27 cellular contexts compared by ENCODE assay signal in the genomic region with DNA sequence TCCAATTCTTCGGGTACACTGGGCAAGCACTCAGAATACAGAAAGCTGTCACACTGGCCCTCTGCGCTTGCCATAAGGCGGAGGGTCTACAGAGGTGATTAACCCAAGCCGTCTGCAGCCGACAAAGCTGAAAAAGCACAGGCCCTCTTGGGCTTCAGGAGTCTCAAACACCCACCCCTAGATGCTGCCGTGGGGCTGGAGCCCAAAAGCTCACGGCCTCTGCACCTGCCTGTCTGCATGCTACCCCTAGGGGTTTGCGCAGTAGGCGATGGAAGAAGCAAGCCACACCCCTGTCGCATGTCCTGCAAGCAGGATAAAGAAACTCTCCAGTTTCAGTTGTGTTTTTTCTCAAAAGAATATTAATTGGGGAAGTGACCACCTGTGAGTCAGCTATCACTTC.
"Had no signal": no experiment of that assay in that cellular context is flagged by ENCODE, and none has a peak within 500 bp of the region (broad histone marks: within the 10 kb centered on the region; RNA-seq: fewer than 3 reads in every experiment).

No MANE protein-coding gene starts in this region.

- H3K4me3 Mint-ChIP-seq: activated B cell treated with CpG ODN at 0.5 μM for 24 hours; activated CD8-positive, alpha-beta T cell treated with anti-CD3 and anti-CD28 coated beads for 36 hours; activated naive CD4-positive, alpha-beta T cell treated with anti-CD3 and anti-CD28 coated beads, Interleukin-2, amount 50 U/mL, for 24 hours; activated naive CD8-positive, alpha-beta T cell treated with anti-CD3 and anti-CD28 coated beads, Interleukin-2, amount 10 ng/mL, durations not matched to agents 7 days and 5 days had no signal

- H3K4me3 ChIP-seq: body of pancreas, breast epithelium, MG63, PC-9, SK-N-MC had no signal

- H3K27me3 Mint-ChIP-seq: activated B cell treated with CpG ODN at 0.5 μM for 24 hours; activated CD8-positive, alpha-beta T cell treated with anti-CD3 and anti-CD28 coated beads for 36 hours; activated naive CD4-positive, alpha-beta T cell treated with anti-CD3 and anti-CD28 coated beads, Interleukin-2, amount 50 U/mL, for 24 hours; activated naive CD8-positive, alpha-beta T cell treated with anti-CD3 and anti-CD28 coated beads, Interleukin-2, amount 10 ng/mL, durations not matched to agents 7 days and 5 days had no signal

- DNase-seq: activated B cell treated with CpG ODN at 0.5 μM for 24 hours; activated CD4-positive, alpha-beta T cell treated with anti-CD3 and anti-CD28 coated beads for 4 hours; activated CD4-positive, CD25-positive, alpha-beta regulatory T cell treated with anti-CD3 and anti-CD28 coated beads, Interleukin-2, amount 50 U/mL, for 72 hours; activated CD8-positive, alpha-beta T cell treated with anti-CD3 and anti-CD28 coated beads for 36 hours; activated gamma-delta T cell; activated naive CD4-positive, alpha-beta T cell treated with Interleukin-2 at 50 U/mL for 16 hours; activated naive CD8-positive, alpha-beta T cell treated with anti-CD3 and anti-CD28 coated beads, Interleukin-2, amount 10 ng/mL, durations not matched to agents 7 days and 5 days; activated T-cell treated with anti-CD3 and anti-CD28 coated beads, Interleukin-2, amount 50 U/mL, for 1 hour; amygdala; body of pancreas; Kasumi-1; KG1; MG63; NCI-H1048; NCI-H1105 treated with DMSO at 0.1 percent for 48 hours; NCI-H1436; NCI-H1694; NCI-H1930; NCI-H345; NCI-H524 treated with DMSO at 0.1 percent for 48 hours; NK-92 treated with Interleukin-12 subunit alpha and Interleukin-12 subunit beta, amount 100 ng/mL, for 24 hours; PC-9; Right ventricle myocardium superior had no signal

- ATAC-seq: activated CD8-positive, alpha-beta T cell treated with anti-CD3 and anti-CD28 coated beads for 36 hours; body of pancreas had no signal

- H3K27me3 ChIP-seq: body of pancreas, breast epithelium, MG63 had no signal

- H3K27ac ChIP-seq: body of pancreas, breast epithelium, PC-9, SK-N-MC had no signal

- H3K36me3 ChIP-seq: breast epithelium, MG63 had no signal

- H3K9me3 Mint-ChIP-seq: activated CD8-positive, alpha-beta T cell treated with anti-CD3 and anti-CD28 coated beads for 36 hours; activated naive CD4-positive, alpha-beta T cell treated with anti-CD3 and anti-CD28 coated beads, Interleukin-2, amount 50 U/mL, for 24 hours; activated naive CD8-positive, alpha-beta T cell treated with anti-CD3 and anti-CD28 coated beads, Interleukin-2, amount 10 ng/mL, durations not matched to agents 7 days and 5 days; activated T-helper 2 cell treated with anti-CD3 and anti-CD28 coated beads, Interferon-gamma antibody, Interleukin-2, Interleukin-4, amounts not matched to agents 10 μg/mL and 5 μg/mL and 100 μg/mL, durations not matched to agents 14 hours and 24 hours and 36 hours had no signal

- H3K4me1 Mint-ChIP-seq: activated B cell treated with CpG ODN at 0.5 μM for 24 hours; activated naive CD4-positive, alpha-beta T cell treated with anti-CD3 and anti-CD28 coated beads, Interleukin-2, amount 50 U/mL, for 24 hours; activated naive CD8-positive, alpha-beta T cell treated with anti-CD3 and anti-CD28 coated beads, Interleukin-2, amount 10 ng/mL, durations not matched to agents 7 days and 5 days had no signal

- H3K4me1 ChIP-seq: body of pancreas, breast epithelium had no signal

- H3K27ac Mint-ChIP-seq: activated B cell treated with CpG ODN at 0.5 μM for 24 hours; activated CD8-positive, alpha-beta T cell treated with anti-CD3 and anti-CD28 coated beads for 36 hours; activated naive CD4-positive, alpha-beta T cell treated with anti-CD3 and anti-CD28 coated beads, Interleukin-2, amount 50 U/mL, for 24 hours; activated naive CD8-positive, alpha-beta T cell treated with anti-CD3 and anti-CD28 coated beads, Interleukin-2, amount 10 ng/mL, durations not matched to agents 7 days and 5 days; activated T-helper 2 cell treated with anti-CD3 and anti-CD28 coated beads, Interferon-gamma antibody, Interleukin-2, Interleukin-4, amounts not matched to agents 10 μg/mL and 5 μg/mL and 100 μg/mL, durations not matched to agents 14 hours and 24 hours and 36 hours had no signal

- H3K36me3 Mint-ChIP-seq: activated naive CD4-positive, alpha-beta T cell treated with anti-CD3 and anti-CD28 coated beads, Interleukin-2, amount 50 U/mL, for 24 hours; activated naive CD8-positive, alpha-beta T cell treated with anti-CD3 and anti-CD28 coated beads, Interleukin-2, amount 10 ng/mL, durations not matched to agents 7 days and 5 days had no signal

- H3K9me3 ChIP-seq: body of pancreas, breast epithelium, MG63 had no signal
